ENCODE assay signal across 32 cellular contexts in the genomic region with DNA sequence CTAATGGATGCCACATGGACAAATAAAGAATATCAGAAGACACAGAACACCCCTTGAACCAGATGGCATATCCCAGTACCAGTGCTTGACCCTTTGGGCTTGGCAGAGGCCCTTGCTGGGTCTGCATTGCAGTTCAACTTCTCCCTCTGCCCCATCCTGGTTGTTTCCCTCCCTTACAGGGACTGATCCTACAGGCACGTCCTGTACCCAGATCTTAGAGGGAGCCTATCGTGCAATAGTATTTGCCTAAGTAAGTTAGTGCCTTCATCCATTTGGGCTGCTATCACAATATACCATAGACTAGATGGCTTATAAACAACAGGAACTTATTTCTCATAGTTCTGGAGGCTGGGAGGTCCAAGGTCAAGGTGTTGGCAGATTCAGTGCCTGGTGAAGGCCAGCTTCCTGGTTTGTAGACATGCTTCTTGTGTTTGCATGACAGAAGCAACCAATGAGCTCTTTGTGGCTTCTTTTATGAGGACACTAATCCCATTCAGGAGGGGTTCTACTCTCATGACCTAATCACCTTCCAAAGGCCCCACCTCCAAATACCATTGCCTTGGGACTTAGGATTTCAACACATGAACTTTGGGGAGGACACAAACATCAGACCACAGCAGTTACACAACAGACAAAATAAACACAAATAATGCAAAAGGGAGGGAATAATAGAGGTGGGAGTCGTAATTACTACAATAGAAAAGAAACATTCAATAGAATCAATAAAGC.
DNase-seq lines count a peak whose midpoint lies in the region; FAIRE-seq and TF ChIP-seq lines count a peak whose summit lies in the region.
"Had no signal": no experiment of that assay in that cellular context is flagged by ENCODE, and none has a peak within 500 bp of the region (broad histone marks: within the 10 kb centered on the region; RNA-seq: fewer than 3 reads in every experiment).

No MANE protein-coding gene starts in this region.

- no peaks in the 10 kb centered on the region for H3K27me3 ChIP-seq in ascending aorta
- H3K27me3 ChIP-seq: esophagus muscularis mucosa, gastrocnemius medialis, hepatocyte, tibial artery had no signal

- peak; percentile 65 for DNase-seq in NCI-H82 (lab: John Stamatoyannopoulos, UW)
- DNase-seq in NCI-H82 treated with DMSO at 0.1 percent for 48 hours (lab: John Stamatoyannopoulos, UW; ENCODE audit: unreplicated experiment): no peak
- peak; percentile 23 for DNase-seq in SW480 (ENCODE audit: low spot score)
- peak; percentile 6 for DNase-seq in kidney tubule cell (ENCODE audit: low spot score)
- DNase-seq in ascending aorta (ENCODE audit: low spot score in 2 of 2): no peak
- DNase-seq in HT-29 (ENCODE audit: low spot score): no peak
- DNase-seq in GM19239 (ENCODE audit: insufficient read length, low spot score): no peak
- no peak for DNase-seq in KG1 (lab: John Stamatoyannopoulos, UW)
- DNase-seq: activated CD4-positive, alpha-beta memory T cell treated with anti-CD3 and anti-CD28 coated beads, Interleukin-2, amount 10 ng/mL, durations not matched to agents 7 days and 5 days; activated CD4-positive, alpha-beta T cell treated with anti-CD3 and anti-CD28 coated beads for 1 hour; activated CD8-positive, alpha-beta memory T cell treated with anti-CD3 and anti-CD28 coated beads, Interleukin-2, amount 50 U/mL, for 48 hours; activated naive CD4-positive, alpha-beta T cell treated with anti-CD3 and anti-CD28 coated beads, Interleukin-2, amount 10 ng/mL, durations not matched to agents 7 days and 5 days; CD4-positive, alpha-beta T cell; dermis blood vessel endothelial cell; gastrocnemius medialis; left colon; mammary epithelial cell; NCI-H1092; NCI-H187; NCI-H2171; NCI-H524; NK-92 treated with Interleukin-12 subunit alpha and Interleukin-12 subunit beta, amount 100 ng/mL, for 24 hours; SHP77; stimulated activated CD4-positive, alpha-beta T cell treated with anti-CD3 and anti-CD28 coated beads, Interleukin-15, amount 100 ng/mL, for 24 hours; stimulated activated CD4-positive, alpha-beta T cell treated with anti-CD3 and anti-CD28 coated beads, Interleukin-4, amount 100 ng/mL, for 4 hours; tibial artery had no signal

- intact Hi-C loops in ascending aorta (cut with DNase I): no loop called here

- no peak for TF ChIP-seq CTCF in ascending aorta (IDR thresholded peaks at IDR 0.05)

- FAIRE-seq in GM19239 (lab: Jason Lieb, UNC): no peak
- FAIRE-seq: endometrium, GM18507, H54 had no signal

- H3K27ac ChIP-seq in ascending aorta: no peak overlapping the region
- H3K27ac ChIP-seq: 22Rv1, esophagus muscularis mucosa, gastrocnemius medialis, hepatocyte, tibial artery had no signal

- H3K36me3 ChIP-seq in ascending aorta: no peaks in the 10 kb centered on the region
- H3K36me3 ChIP-seq: esophagus muscularis mucosa, gastrocnemius medialis, tibial artery had no signal

- no peak overlapping the region for H3K4me3 ChIP-seq in ascending aorta
- H3K4me3 ChIP-seq: esophagus muscularis mucosa, gastrocnemius medialis, hepatocyte, tibial artery had no signal

- no peaks in the 10 kb centered on the region for H3K4me1 ChIP-seq in ascending aorta
- H3K4me1 ChIP-seq: esophagus muscularis mucosa, gastrocnemius medialis, tibial artery had no signal

- H3K9me3 ChIP-seq in ascending aorta: no peaks in the 10 kb centered on the region
- H3K9me3 ChIP-seq: gastrocnemius medialis, tibial artery had no signal

Comparison
In these comparisons a context has a peak if more than half of its experiments do, and no peak if none do; other contexts are left out.
1. DNase-seq: peak in NCI-H82 (single experiment), SW480 (single experiment) and kidney tubule cell (single experiment); none in NCI-H82 treated with DMSO at 0.1 percent for 48 hours (single experiment), ascending aorta (0 of 2), HT-29 (single experiment), GM19239 (single experiment) and KG1 (single experiment).